Comparison of ENCODE assay signal across 8 cellular contexts in genomic region chr1:113978863-113979702, GRCh38. TPM values are rescaled to one million over a fixed set of nuclear protein-coding genes. Genes with fewer than 3 reads are reported as not detected.
A peak's percentile ranks its signal among the peaks of the same experiment; 100 is the strongest.
DNase-seq lines count a peak whose midpoint lies in the region; ATAC-seq, FAIRE-seq and TF ChIP-seq lines count a peak whose summit lies in the region.

Gene OLFML3 (plus strand): TSS chr1:113979474. CDS start chr1:113979517, 43 bp downstream.

- H3K79me2 ChIP-seq in ACC112 (ENCODE audit: control insufficient read depth, insufficient read depth, low read length, unreplicated experiment) = no peaks in the 10 kb centered on the region
- H3K79me2 ChIP-seq in mammary epithelial cell (ENCODE audit: insufficient read depth, low read length) = no peaks in the 10 kb centered on the region

- H3K27ac ChIP-seq in ACC112 (ENCODE audit: low read depth, low read length) (peak within 1 kb of the TSS; percentile 85), mammary epithelial cell (ENCODE audit: insufficient read depth, low read depth, low read length) (no peak within 1 kb of the TSS)

- CTCF ChIA-PET in mammary epithelial cell (lab: Charles Lee; ENCODE audit: low non-redundant PET) = interaction anchor here (0.6 to 1.0 kb wide), 6 partner anchors 105 to 768 kb away, joined by 3 to 9 read pairs (median 3); no protein-coding TSS in a partner anchor

- no TSS peak for BruUV-seq in mammary epithelial cell (replicated peaks; lab: Mats Ljungman, UMichigan)

- H3K27me3 ChIP-seq in ACC112 (ENCODE audit: insufficient read depth, low read length) (no peaks in the 10 kb centered on the region), mammary epithelial cell (ENCODE audit: insufficient read depth, low read length) (no peaks in the 10 kb centered on the region)

- peak; percentile 72 for FAIRE-seq in GM12892 (lab: Jason Lieb, UNC)

- 41% methylated on average over 10 of the region's 13 CpGs for WGBS in mammary epithelial cell (ENCODE audit: low coverage, missing lambda C conversion rate)

- peak within 1 kb of the TSS; percentile 9 for H3K4me2 ChIP-seq in mammary epithelial cell (ENCODE audit: insufficient read depth, low read depth, low read length)

- TF ChIP-seq POLR2A in GM12892 (IDR thresholded peaks at IDR 0.05; ENCODE audit: low read depth, low read length) = no peak

- in situ Hi-C loops in mammary epithelial cell (cut with MboI; ENCODE audit: low sequenced_read_pairs in 2 of 2) = loop anchor here (10.0 to 25.0 kb wide), 2 partner anchors 306 to 708 kb away; partner anchors contain the start of gene AMPD1 (in 1 of the 2)

- TF ChIP-seq CTCF in mammary epithelial cell (conservative IDR thresholded peaks at IDR 0.05 in 1 of 2, IDR thresholded peaks at IDR 0.05 in 1 of 2; ENCODE audit: extremely low read depth in 1 of 2, insufficient read depth in 1 of 2, low read depth in 1 of 2, low read length in 2 of 2) = peak; percentile 65 to 74

- H2AFZ ChIP-seq in ACC112 (ENCODE audit: low read length, unreplicated experiment) (peak within 1 kb of the TSS; percentile 38), mammary epithelial cell (ENCODE audit: low read depth, low read length) (no peak within 1 kb of the TSS)

- H3K4me1 ChIP-seq in ACC112 (ENCODE audit: control insufficient read depth, insufficient read depth, low read length, unreplicated experiment) = peaks cover 61% of the 10 kb centered on the region
- peaks cover 18% of the 10 kb centered on the region for H3K4me1 ChIP-seq in mammary epithelial cell (ENCODE audit: insufficient read depth, low read length)

- no peaks in the 10 kb centered on the region for H3K9me3 ChIP-seq in mammary epithelial cell (replicated peaks; ENCODE audit: insufficient read depth, low read length)

- H3K9ac ChIP-seq in mammary epithelial cell (ENCODE audit: insufficient read depth, low read length) = no peak within 1 kb of the TSS

- dilution Hi-C loops in mammary epithelial cell (cut with HindIII; ENCODE audit: low sequenced_read_pairs) = loop anchor here (5.0 kb wide), 2 partner anchors 47 to 98 kb away; no protein-coding TSS in a partner anchor

- H4K20me1 ChIP-seq in mammary epithelial cell (ENCODE audit: insufficient read depth, low read length) = no peaks in the 10 kb centered on the region

- H3K4me3 ChIP-seq in ACC112 (ENCODE audit: low read depth, low read length) = peak within 1 kb of the TSS; percentile 71
- no peak within 1 kb of the TSS for H3K4me3 ChIP-seq in mammary epithelial cell (replicated peaks in 1 of 3; ENCODE audit: insufficient read depth in 1 of 3, low read depth in 2 of 3, low read length in 3 of 3)
- H3K4me3 ChIP-seq in skeletal muscle cell (ENCODE audit: low read depth, low read length) = peak within 1 kb of the TSS; percentile 54

- intact Hi-C loops in mammary epithelial cell (cut with micrococcal nuclease) = loop anchor here (1.0 to 5.0 kb wide), 8 partner anchors 113 to 977 kb away; partner anchors contain the start of gene DENND2C

- peak; percentile 29 for DNase-seq in GM12892 (ENCODE audit: insufficient read length)
- DNase-seq in NCI-H1105 treated with DMSO at 0.1 percent for 48 hours (lab: John Stamatoyannopoulos, UW) = peak; percentile 84
- peak; percentile 45 to 73 for DNase-seq in SW 1271 (lab: John Stamatoyannopoulos, UW)
- DNase-seq in mammary epithelial cell = peak; percentile 75
- peak; percentile 87 for DNase-seq in iPS-NIHi7 (ENCODE audit: extremely low spot score)
- DNase-seq in skeletal muscle cell (ENCODE audit: low read depth) = peak; percentile 92

- H3K36me3 ChIP-seq in ACC112 (ENCODE audit: insufficient read depth, low read length) (no peaks in the 10 kb centered on the region; the same call in 1 of the 2 replicates), mammary epithelial cell (ENCODE audit: insufficient read depth, low read length) (no peaks in the 10 kb centered on the region)

- ATAC-seq in GM19035 (IDR thresholded peaks at IDR 0.05; ENCODE audit: unreplicated experiment) = no peak

RNA-seq across cellular contexts. Expression of gene OLFML3, which starts in this region (rescaled TPM):
- not detected for polyA plus RNA-seq in GM12892 (2012; ENCODE audit: missing spikeins)
- under 1 TPM; 0.66 to 0.83 TPM for total RNA-seq in mammary epithelial cell
- 0.73 TPM for polyA plus RNA-seq in mammary epithelial cell
- 2.9 TPM for polyA minus RNA-seq in mammary epithelial cell

Comparison
In these comparisons a context has a peak if more than half of its experiments do, and no peak if none do; other contexts are left out.
1. H3K4me3 ChIP-seq: peak in ACC112 (single experiment) and skeletal muscle cell (single experiment); none in mammary epithelial cell (0 of 3).
2. DNase-seq: peak in every context shown above with its lines; median percentile 92 in skeletal muscle cell; 87 in iPS-NIHi7; 84 in NCI-H1105 treated with DMSO at 0.1 percent for 48 hours; 75 in mammary epithelial cell; 59 in SW 1271; 29 in GM12892.